8 cellular contexts compared by ENCODE assay signal in genomic region chr14:78254911-78255431, GRCh38.
DNase-seq lines count a peak whose midpoint lies in the region; ATAC-seq lines count a peak whose summit lies in the region.

No MANE protein-coding gene starts in this region.

- DNase-seq in COR-L47 (lab: John Stamatoyannopoulos, UW), result peak; percentile 97
- DNase-seq in NCI-H748 treated with DMSO at 0.1 percent for 48 hours (lab: John Stamatoyannopoulos, UW), result peak; percentile 27
- peak; percentile 20 for DNase-seq in fibroblast of peridontal ligament (ENCODE audit: extremely low read depth)
- DNase-seq in Karpas-422, result no peak

- no peaks in the 10 kb centered on the region for H3K27me3 ChIP-seq in Karpas-422 (ENCODE audit: low read length)

- H3K4me2 ChIP-seq in Karpas-422 (ENCODE audit: low read depth, low read length, poor library complexity, severe bottlenecking), result no peak overlapping the region

- no peak overlapping the region for H3K4me3 ChIP-seq in Karpas-422 (ENCODE audit: low read length)

- H3K36me3 ChIP-seq in Karpas-422 (ENCODE audit: insufficient read depth, low read length), result no peaks in the 10 kb centered on the region

- peak; percentile 63 for ATAC-seq in HG02981 (IDR thresholded peaks at IDR 0.05; ENCODE audit: unreplicated experiment)
- ATAC-seq in GM18511 (IDR thresholded peaks at IDR 0.05; ENCODE audit: unreplicated experiment), result no peak
- no peak for ATAC-seq in HG03432 (IDR thresholded peaks at IDR 0.05; ENCODE audit: unreplicated experiment)
- no peak for ATAC-seq in HG02938 (IDR thresholded peaks at IDR 0.05; ENCODE audit: unreplicated experiment)

- no peaks in the 10 kb centered on the region for H4K20me1 ChIP-seq in Karpas-422 (ENCODE audit: insufficient read depth, low read depth, low read length)

- no peak overlapping the region for H2AFZ ChIP-seq in Karpas-422 (ENCODE audit: low read length)

- no peaks in the 10 kb centered on the region for H3K9me3 ChIP-seq in Karpas-422 (ENCODE audit: low read length)

- H3K9ac ChIP-seq in Karpas-422 (ENCODE audit: low read length), result no peak overlapping the region

- no peak overlapping the region for H3K27ac ChIP-seq in Karpas-422 (ENCODE audit: low read length)

- H3K9me2 ChIP-seq in Karpas-422 (replicated peaks; ENCODE audit: insufficient read depth, low read length), result no peaks in the 10 kb centered on the region

- H3K79me2 ChIP-seq in Karpas-422 (ENCODE audit: low read length), result no peaks in the 10 kb centered on the region

- no peaks in the 10 kb centered on the region for H3K4me1 ChIP-seq in Karpas-422 (ENCODE audit: low read length)
